27 cellular contexts compared by ENCODE assay signal in genomic region chr3:13599887-13600450, GRCh38. TPM values are rescaled to one million over a fixed set of nuclear protein-coding genes. Genes with fewer than 3 reads are reported as not detected.
DNase-seq lines count a peak whose midpoint lies in the region; ATAC-seq, FAIRE-seq and TF ChIP-seq lines count a peak whose summit lies in the region.
"Had no signal": no experiment of that assay in that cellular context is flagged by ENCODE, and none has a peak within 500 bp of the region (broad histone marks: within the 10 kb centered on the region; RNA-seq: fewer than 3 reads in every experiment).

No MANE protein-coding gene starts in this region.

- H2AFZ ChIP-seq in GM23248: no peak overlapping the region
- H2AFZ ChIP-seq in keratinocyte (ENCODE audit: control insufficient read depth, low read length): no peak overlapping the region
- no peak overlapping the region for H2AFZ ChIP-seq in smooth muscle cell (ENCODE audit: low read depth)

- H4K20me1 ChIP-seq in GM23248 (ENCODE audit: insufficient read depth): no peaks in the 10 kb centered on the region
- H4K20me1 ChIP-seq in keratinocyte (ENCODE audit: control insufficient read depth, extremely low read depth, insufficient read depth, low read length): no peaks in the 10 kb centered on the region
- peaks cover 69% of the 10 kb centered on the region for H4K20me1 ChIP-seq in smooth muscle cell (ENCODE audit: low read depth)
- H4K20me1 ChIP-seq: BLaER1 treated with 17β-estradiol and CSF1 and Interleukin-3, amounts not matched to agents 10 nM and 100 nM had no signal

- H3K9me2 ChIP-seq in GM23248 (ENCODE audit: insufficient read depth): no peaks in the 10 kb centered on the region

- no peaks in the 10 kb centered on the region for H3K9me1 ChIP-seq in keratinocyte (ENCODE audit: control insufficient read depth, extremely low read depth, insufficient read depth, low read length)

- no peaks in the 10 kb centered on the region for H3K36me3 ChIP-seq in GM23248 (ENCODE audit: low read depth)
- no peaks in the 10 kb centered on the region for H3K36me3 ChIP-seq in keratinocyte (ENCODE audit: control insufficient read depth in 2 of 2, extremely low read depth in 1 of 2, insufficient read depth in 2 of 2, low read length in 2 of 2)
- no peaks in the 10 kb centered on the region for H3K36me3 ChIP-seq in smooth muscle cell (ENCODE audit: low read depth)
- H3K36me3 ChIP-seq: BLaER1 treated with 17β-estradiol and CSF1 and Interleukin-3, amounts not matched to agents 10 nM and 100 nM; heart right ventricle; tibial artery had no signal

- peak overlapping the region; percentile 51; the same call in 1 of the 2 replicates for H3K27ac ChIP-seq in GM23248
- peak overlapping the region; percentile 87 for H3K27ac ChIP-seq in RWPE1
- H3K27ac ChIP-seq in keratinocyte (ENCODE audit: control insufficient read depth, insufficient read depth, low read length): peak overlapping the region; percentile 77
- H3K27ac ChIP-seq in smooth muscle cell (ENCODE audit: low read depth): peak overlapping the region; percentile 73
- H3K27ac ChIP-seq: BLaER1 treated with 17β-estradiol and CSF1 and Interleukin-3, amounts not matched to agents 10 nM and 100 nM; SK-N-MC; tibial artery had no signal

- H3K9ac ChIP-seq in GM23248: no peak overlapping the region
- H3K9ac ChIP-seq in keratinocyte (ENCODE audit: control insufficient read depth, extremely low read depth, insufficient read depth, low read length): peak overlapping the region; percentile 12
- H3K9ac ChIP-seq in smooth muscle cell (ENCODE audit: low read depth): no peak overlapping the region
- H3K9ac ChIP-seq: BLaER1 treated with 17β-estradiol and CSF1 and Interleukin-3, amounts not matched to agents 10 nM and 100 nM had no signal

- 74 to 87% methylated on average over 5 to 11 of the region's 11 CpGs for WGBS in GM23248 (ENCODE audit: low coverage in 1 of 2, low lambda C conversion rate in 2 of 2, missing lambda C conversion rate in 2 of 2), 2 experiments
- WGBS in smooth muscle cell (ENCODE audit: low lambda C conversion rate): 75% methylated on average over 9 of the region's 11 CpGs

- no peak for TF ChIP-seq CTCF in RWPE1 (conservative IDR thresholded peaks at IDR 0.05; ENCODE audit: low read depth)
- no peak for TF ChIP-seq CTCF in keratinocyte (optimal IDR thresholded peaks at IDR 0.05 in 1 of 3, IDR thresholded peaks at IDR 0.05 in 1 of 3, conservative IDR thresholded peaks at IDR 0.05 in 1 of 3; ENCODE audit: extremely low read depth in 1 of 3, insufficient read depth in 2 of 3, low read length in 3 of 3)
- TF ChIP-seq CTCF in smooth muscle cell (IDR thresholded peaks at IDR 0.05; ENCODE audit: borderline replicate concordance, insufficient read depth, poor library complexity, severe bottlenecking): no peak

- POLR2A ChIA-PET in RWPE1 (lab: Yijun Ruan, JAX; ENCODE audit: low non-redundant PET): no interaction called here

- peaks cover 55% of the 10 kb centered on the region for H3K79me2 ChIP-seq in GM23248 (ENCODE audit: insufficient read depth)
- H3K79me2 ChIP-seq in keratinocyte (ENCODE audit: control insufficient read depth, insufficient read depth, low read length): no peaks in the 10 kb centered on the region
- H3K79me2 ChIP-seq in smooth muscle cell (ENCODE audit: low read depth): peaks cover 35% of the 10 kb centered on the region

- H3K4me3 ChIP-seq in GM23248 (no peak overlapping the region), keratinocyte (ENCODE audit: control insufficient read depth in 2 of 3, extremely low read depth in 1 of 3, insufficient read depth in 2 of 3, low read depth in 1 of 3, low read length in 3 of 3) (no peak overlapping the region), smooth muscle cell (no peak overlapping the region)
- H3K4me3 ChIP-seq: BLaER1 treated with 17β-estradiol and CSF1 and Interleukin-3, amounts not matched to agents 10 nM and 100 nM; heart right ventricle; lung; SK-N-MC; tibial artery had no signal

- in situ Hi-C loops in GM23248 (cut with MboI): no loop called here

- CTCF ChIA-PET in RWPE1 (lab: Yijun Ruan, JAX): no interaction called here

- DNase-seq in GM23248 (no peak), RWPE1 (ENCODE audit: low spot score) (no peak), keratinocyte (ENCODE audit: low read depth, low spot score) (no peak), smooth muscle cell (lab: John Stamatoyannopoulos, UW; ENCODE audit: unreplicated experiment) (no peak), cortex of kidney (lab: John Stamatoyannopoulos, UW) (no peak)
- no peak for DNase-seq in activated T-cell treated with anti-CD3 and anti-CD28 coated beads, Interleukin-2, amount 50 U/mL, for 48 hours
- DNase-seq: activated CD4-positive, alpha-beta T cell treated with anti-CD3 and anti-CD28 coated beads, Interleukin-2, amount 50 U/mL, for 4 hours; activated CD8-positive, alpha-beta memory T cell treated with anti-CD3 and anti-CD28 coated beads, Interleukin-2, amount 10 ng/mL, durations not matched to agents 7 days and 5 days; activated T-cell treated with anti-CD3 and anti-CD28 coated beads, Interleukin-2, amount 50 U/mL, for 4 hours; dermis blood vessel endothelial cell; DND-41; GF-D8; heart right ventricle; NCI-H1436 treated with DMSO at 0.1 percent for 48 hours; NCI-H2107; NCI-H345; NCI-H82; stimulated activated CD4-positive, alpha-beta T cell treated with anti-CD3 and anti-CD28 coated beads, Interleukin-12 subunit alpha, Interleukin-12 subunit beta, amount 100 ng/mL, for 4 hours; stimulated activated CD4-positive, alpha-beta T cell treated with anti-CD3 and anti-CD28 coated beads, Interleukin-2, amount 100 ng/mL, for 48 hours; tibial artery had no signal

- H3K9me3 ChIP-seq in GM23248 (ENCODE audit: low read depth) (no peaks in the 10 kb centered on the region), keratinocyte (ENCODE audit: control insufficient read depth, low read depth, low read length) (no peaks in the 10 kb centered on the region), smooth muscle cell (replicated peaks; ENCODE audit: low read depth) (no peaks in the 10 kb centered on the region)
- H3K9me3 ChIP-seq: BLaER1 treated with 17β-estradiol and CSF1 and Interleukin-3, amounts not matched to agents 10 nM and 100 nM; tibial artery had no signal

- FAIRE-seq in keratinocyte (lab: Jason Lieb, UNC): no peak
- FAIRE-seq: endometrium, frontal cortex had no signal

- no peak overlapping the region for H3K4me2 ChIP-seq in GM23248 (ENCODE audit: unreplicated experiment)
- H3K4me2 ChIP-seq in keratinocyte (ENCODE audit: control insufficient read depth, extremely low read depth, insufficient read depth, low read depth, low read length): no peak overlapping the region
- H3K4me2 ChIP-seq in smooth muscle cell: no peak overlapping the region
- H3K4me2 ChIP-seq: BLaER1 treated with 17β-estradiol and CSF1 and Interleukin-3, amounts not matched to agents 10 nM and 100 nM had no signal

- H3K27me3 ChIP-seq in GM23248 (replicated peaks; ENCODE audit: insufficient read depth) (no peaks in the 10 kb centered on the region), keratinocyte (ENCODE audit: control insufficient read depth, extremely low read depth, insufficient read depth, low read length) (no peaks in the 10 kb centered on the region), smooth muscle cell (ENCODE audit: low read depth) (no peaks in the 10 kb centered on the region)
- H3K27me3 ChIP-seq: BLaER1 treated with 17β-estradiol and CSF1 and Interleukin-3, amounts not matched to agents 10 nM and 100 nM; tibial artery had no signal

- dilution Hi-C loops in keratinocyte (cut with MboI; ENCODE audit: extremely low pct_ligation_motif_present, low sequenced_read_pairs): no loop called here

- no peak for ATAC-seq in HG03135 (IDR thresholded peaks at IDR 0.05; ENCODE audit: unreplicated experiment)
- ATAC-seq: activated CD4-positive, CD25-positive, alpha-beta regulatory T cell treated with anti-CD3 and anti-CD28 coated beads, Interleukin-2, amount 50 U/mL, for 24 hours; activated CD8-positive, alpha-beta memory T cell treated with anti-CD3 and anti-CD28 coated beads, Interleukin-2, amount 10 ng/mL, durations not matched to agents 7 days and 5 days; activated T-cell treated with anti-CD3 and anti-CD28 coated beads, Interleukin-2, amount 50 U/mL, for 4 hours had no signal

- H3K4me1 ChIP-seq in GM23248 (ENCODE audit: insufficient read depth): peaks cover 26% of the 10 kb centered on the region
- H3K4me1 ChIP-seq in keratinocyte (ENCODE audit: control insufficient read depth, extremely low read depth, insufficient read depth, low read length): peaks cover 34% of the 10 kb centered on the region
- H3K4me1 ChIP-seq in smooth muscle cell (ENCODE audit: low read depth): peaks cover 2% of the 10 kb centered on the region

- H3F3A ChIP-seq in GM23248 (ENCODE audit: insufficient read depth) (peaks cover 29% of the 10 kb centered on the region), smooth muscle cell (ENCODE audit: low read depth) (peaks cover 15% of the 10 kb centered on the region)

RNA-seq across cellular contexts. Expression of gene FBLN2, which starts 51.0 kb away (rescaled TPM):
- 636 and 646 TPM in 2 replicates for total RNA-seq in GM23248 (2014; rRNA removed; shearing (Covaris generic))
- polyA plus RNA-seq in GM23248 (2016; fragmentation: Nextera tagmentation; extraction: Ambion mirVana) (447 and 468 TPM in 2 replicates), keratinocyte (0.72 to 3.2 TPM (median 0.87 TPM) in 3 replicates), smooth muscle cell (249 and 390 TPM in 2 replicates)
- polyA plus RNA-seq in keratinocyte (2011; ENCODE audit: low read depth): 1.1 TPM
- 0.15 and 0.61 TPM in 2 replicates for polyA plus RNA-seq in keratinocyte (2011; cell fraction: cytosol; rRNA removed)
- 1.6 and 2.6 TPM in 2 replicates for polyA plus RNA-seq in keratinocyte (2011; cell fraction: nucleus; rRNA removed)
- polyA plus RNA-seq in keratinocyte (2012; ENCODE audit: low replicate concordance): 1.2 and 2.6 TPM in 2 replicates
- 1.4 to 3.1 TPM (median 1.8 TPM) in 3 replicates for polyA minus RNA-seq in keratinocyte
- polyA minus RNA-seq in keratinocyte (2011; cell fraction: cytosol; rRNA and poly(A)+ RNA removed): 1.7 TPM
- 3.2 and 3.7 TPM in 2 replicates for polyA minus RNA-seq in keratinocyte (2011; cell fraction: nucleus; rRNA and poly(A)+ RNA removed)
- 159 and 178 TPM in 2 replicates for total RNA-seq in smooth muscle cell

Comparison
In these comparisons a context has a peak if more than half of its experiments do, and no peak if none do; other contexts are left out.
1. RNA of gene FBLN2, which starts 51.0 kb away (polyA plus RNA-seq): 447 to 468 TPM in GM23248 and 249 to 390 TPM in smooth muscle cell; 0.15 to 3.2 TPM in keratinocyte; every median in the first group is over 10 times any median in the second.
2. Peak in every context shown above with its lines, with median percentiles within 50 percentile points of each other: H3K27ac ChIP-seq.